Comparison of ENCODE assay signal across 1 cellular context in genomic region chr14:44620106-44621019, GRCh38.
TF ChIP-seq lines count a peak whose summit lies in the region.

No MANE protein-coding gene starts in this region.

TF ChIP-seq in GM23338, 12 proteins besides CTCF, POLR2A, EP300 and RAD21:
- TF ChIP-seq ZNF462 (CRISPR knock-in tag; IDR thresholded peaks at IDR 0.05), result no peak
- no peak for TF ChIP-seq JUNB (IDR thresholded peaks at IDR 0.05; ENCODE audit: unreplicated experiment)
- TF ChIP-seq EZH2 (IDR thresholded peaks at IDR 0.05; ENCODE audit: low read depth, unreplicated experiment), result no peak
- no peak for TF ChIP-seq ZNF114 (CRISPR knock-in tag; IDR thresholded peaks at IDR 0.05)
- TF ChIP-seq REST (IDR thresholded peaks at IDR 0.05; ENCODE audit: unreplicated experiment), result no peak
- no peak for TF ChIP-seq STAT1 (IDR thresholded peaks at IDR 0.05; ENCODE audit: unreplicated experiment)
- no peak for TF ChIP-seq POLR2AphosphoS5 (IDR thresholded peaks at IDR 0.05; ENCODE audit: low read depth)
- no peak for TF ChIP-seq ZNF331 (CRISPR knock-in tag; IDR thresholded peaks at IDR 0.05; ENCODE audit: low read depth)
- no peak for TF ChIP-seq NANOG (IDR thresholded peaks at IDR 0.05; ENCODE audit: borderline replicate concordance)
- TF ChIP-seq ETS1 (IDR thresholded peaks at IDR 0.05), result no peak
- no peak for TF ChIP-seq EZH2phosphoT487 (IDR thresholded peaks at IDR 0.05; ENCODE audit: unreplicated experiment)
- TF ChIP-seq CREB1 (CRISPR knock-in tag; IDR thresholded peaks at IDR 0.05; ENCODE audit: low read depth), result no peak
